Comparison of ENCODE assay signal across 19 cellular contexts in genomic region chr7:110017405-110017804, GRCh38.
DNase-seq lines count a peak whose midpoint lies in the region; ATAC-seq and TF ChIP-seq lines count a peak whose summit lies in the region.
"Had no signal": no experiment of that assay in that cellular context is flagged by ENCODE, and none has a peak within 500 bp of the region (broad histone marks: within the 10 kb centered on the region; RNA-seq: fewer than 3 reads in every experiment).

No MANE protein-coding gene starts in this region.

- no peaks in the 10 kb centered on the region for H3K9me3 ChIP-seq in PC-3 (ENCODE audit: low read length)
- H3K9me3 ChIP-seq: BLaER1 had no signal

- POLR2A ChIA-PET in PC-3 (lab: Charles Lee; ENCODE audit: unreplicated experiment): no interaction called here

- no peaks in the 10 kb centered on the region for H3K9me2 ChIP-seq in PC-3 (replicated peaks; ENCODE audit: low read length)

- H3K4me2 ChIP-seq in PC-3 (ENCODE audit: low read length): no peak overlapping the region
- H3K4me2 ChIP-seq: BLaER1 had no signal

- TF ChIP-seq CTCF in PC-3 (conservative IDR thresholded peaks at IDR 0.05; ENCODE audit: low read depth, low read length) (no peak), choroid plexus epithelial cell (conservative IDR thresholded peaks at IDR 0.05; ENCODE audit: low read depth, low read length) (no peak)

- no peak overlapping the region for H3K9ac ChIP-seq in PC-3 (ENCODE audit: low read length)
- H3K9ac ChIP-seq: BLaER1 had no signal

- no peaks in the 10 kb centered on the region for H3F3A ChIP-seq in PC-3 (ENCODE audit: low read length, unreplicated experiment)

- no peaks in the 10 kb centered on the region for H3K79me2 ChIP-seq in PC-3 (ENCODE audit: low read length)

- CTCF ChIA-PET in PC-3 (lab: Charles Lee): no interaction called here

- peak; percentile 22 for DNase-seq in EH (ENCODE audit: low read depth)
- peak; percentile 11 for DNase-seq in H4 (ENCODE audit: low spot score)
- peak; percentile 2 for DNase-seq in PC-3
- DNase-seq in choroid plexus epithelial cell (ENCODE audit: low read depth): peak; percentile 1
- DNase-seq in CD1c-positive myeloid dendritic cell (ENCODE audit: extremely low spot score): no peak
- DNase-seq in activated CD8-positive, alpha-beta memory T cell treated with anti-CD3 and anti-CD28 coated beads for 24 hours: no peak
- no peak for DNase-seq in stimulated activated CD8-positive, alpha-beta memory T cell treated with anti-CD3 and anti-CD28 coated beads, Interleukin-4, amount 100 ng/mL, for 48 hours
- DNase-seq: CD4-positive, alpha-beta T cell; CD8-positive, alpha-beta memory T cell; DMS 273 treated with DMSO at 0.1 percent for 48 hours; DMS79; GDM1; GOT3; H7; HCEC 1CT had no signal

- H3K27me3 ChIP-seq in PC-3 (ENCODE audit: low read length): 0 out of 2 replicates have a peak, but pooled peaks cover 6% of the 10 kb centered on the region
- H3K27me3 ChIP-seq: BLaER1 had no signal

- H3K27ac ChIP-seq in PC-3 (ENCODE audit: low read length): no peak overlapping the region
- H3K27ac ChIP-seq: BLaER1, C4-2B had no signal

- H3K4me3 ChIP-seq in PC-3 (ENCODE audit: low read length) (no peak overlapping the region), choroid plexus epithelial cell (ENCODE audit: low read depth, low read length) (no peak overlapping the region)
- H3K4me3 ChIP-seq: BLaER1, GM12878 had no signal

- no peak for ATAC-seq in PC-3
- no peak for ATAC-seq in HG02759 (IDR thresholded peaks at IDR 0.05; ENCODE audit: unreplicated experiment)
- ATAC-seq: GM12878 had no signal

- no peaks in the 10 kb centered on the region for H4K20me1 ChIP-seq in PC-3 (ENCODE audit: low read length)
- H4K20me1 ChIP-seq: BLaER1 had no signal

- no peaks in the 10 kb centered on the region for H3K36me3 ChIP-seq in PC-3 (ENCODE audit: low read depth, low read length)
- H3K36me3 ChIP-seq: BLaER1 had no signal

- BruUV-seq in PC-3 (replicated peaks; lab: Mats Ljungman, UMichigan): no TSS peak

- no peak overlapping the region for H2AFZ ChIP-seq in PC-3 (ENCODE audit: low read length)

- intact Hi-C loops in PC-3 (cut with micrococcal nuclease): no loop called here

- H3K4me1 ChIP-seq in PC-3 (ENCODE audit: insufficient read depth, low read length): no peaks in the 10 kb centered on the region
- H3K4me1 ChIP-seq: BLaER1 had no signal

Comparison
In these comparisons a context has a peak if more than half of its experiments do, and no peak if none do; other contexts are left out.
1. DNase-seq: peak in EH (single experiment), H4 (single experiment), PC-3 (single experiment) and choroid plexus epithelial cell (single experiment); none in CD1c-positive myeloid dendritic cell (single experiment), activated CD8-positive, alpha-beta memory T cell treated with anti-CD3 and anti-CD28 coated beads for 24 hours (single experiment) and stimulated activated CD8-positive, alpha-beta memory T cell treated with anti-CD3 and anti-CD28 coated beads, Interleukin-4, amount 100 ng/mL, for 48 hours (single experiment).